Comparison of ENCODE assay signal across 15 cellular contexts in genomic region chr14:81418057-81418790, GRCh38. TPM values are rescaled to one million over a fixed set of nuclear protein-coding genes. Genes with fewer than 3 reads are reported as not detected.
DNase-seq lines count a peak whose midpoint lies in the region; ATAC-seq and TF ChIP-seq lines count a peak whose summit lies in the region.
"Had no signal": no experiment of that assay in that cellular context is flagged by ENCODE, and none has a peak within 500 bp of the region (broad histone marks: within the 10 kb centered on the region; RNA-seq: fewer than 3 reads in every experiment).

No MANE protein-coding gene starts in this region.

- no peaks in the 10 kb centered on the region for H3K36me3 ChIP-seq in mucosa of descending colon (ENCODE audit: low read depth)

- ATAC-seq in mucosa of descending colon (peak; percentile 63), GM21737 (IDR thresholded peaks at IDR 0.05; ENCODE audit: unreplicated experiment) (no peak)

- H3K27ac Mint-ChIP-seq in dendritic cell treated with granulocyte-macrophage colony-stimulating factor and Interleukin-4, amounts not matched to agents 40 ng/mL and 50 ng/mL, for 4 days, result peak overlapping the region; percentile 74
- H3K27ac Mint-ChIP-seq: CD4-positive, alpha-beta T cell; H9 had no signal

- H3K4me1 Mint-ChIP-seq in dendritic cell treated with granulocyte-macrophage colony-stimulating factor and Interleukin-4, amounts not matched to agents 40 ng/mL and 50 ng/mL, for 4 days (ENCODE audit: low read depth), result peaks cover 78% of the 10 kb centered on the region

- no peak overlapping the region for H3K4me3 Mint-ChIP-seq in dendritic cell treated with granulocyte-macrophage colony-stimulating factor and Interleukin-4, amounts not matched to agents 40 ng/mL and 50 ng/mL, for 4 days
- H3K4me3 Mint-ChIP-seq: CD4-positive, alpha-beta T cell; H9 had no signal

- no peaks in the 10 kb centered on the region for H3K4me1 ChIP-seq in mucosa of descending colon (ENCODE audit: low read depth)

- intact Hi-C loops in dendritic cell treated with granulocyte-macrophage colony-stimulating factor and Interleukin-4, amounts not matched to agents 40 ng/mL and 50 ng/mL, for 4 days (cut with micrococcal nuclease), result no loop called here
- intact Hi-C loops in mucosa of descending colon (cut with DNase I, micrococcal nuclease), result no loop called here

- H3K9me3 ChIP-seq in mucosa of descending colon, result peaks cover 3% of the 10 kb centered on the region
- H3K9me3 ChIP-seq: BE2C, Caco-2 had no signal

- TF ChIP-seq CTCF in C4-2B (conservative IDR thresholded peaks at IDR 0.05), result no peak
- TF ChIP-seq CTCF in LNCaP clone FGC (IDR thresholded peaks at IDR 0.05; ENCODE audit: control insufficient read depth, extremely low read depth, insufficient read depth), result no peak
- TF ChIP-seq CTCF in mucosa of descending colon (IDR thresholded peaks at IDR 0.05), result no peak

- peak; percentile 69 for DNase-seq in LNCaP clone FGC (ENCODE audit: low read depth)
- DNase-seq in mucosa of descending colon, result no peak
- no peak for DNase-seq in NCI-H1930 (lab: John Stamatoyannopoulos, UW)
- DNase-seq in NCI-H2227 treated with DMSO at 0.1 percent for 48 hours (lab: John Stamatoyannopoulos, UW), result no peak
- DNase-seq: ACHN; BE2C; C1 segment of cervical spinal cord; Caco-2; CD4-positive, alpha-beta T cell; DMS79 treated with DMSO at 0.1 percent for 48 hours; GF-D8; H9 had no signal

- H3K4me3 ChIP-seq in LNCaP clone FGC (ENCODE audit: low read depth, low read length), result no peak overlapping the region
- H3K4me3 ChIP-seq in mucosa of descending colon, result no peak overlapping the region

- peaks cover 46% of the 10 kb centered on the region for H3K36me3 Mint-ChIP-seq in dendritic cell treated with granulocyte-macrophage colony-stimulating factor and Interleukin-4, amounts not matched to agents 40 ng/mL and 50 ng/mL, for 4 days (ENCODE audit: low read depth)

- peak overlapping the region; percentile 36; the same call in 1 of the 2 replicates for H3K27ac ChIP-seq in C4-2B

- H3K27me3 Mint-ChIP-seq in dendritic cell treated with granulocyte-macrophage colony-stimulating factor and Interleukin-4, amounts not matched to agents 40 ng/mL and 50 ng/mL, for 4 days, result peaks cover 35% of the 10 kb centered on the region

- peaks cover 20% of the 10 kb centered on the region for H3K9me3 Mint-ChIP-seq in dendritic cell treated with granulocyte-macrophage colony-stimulating factor and Interleukin-4, amounts not matched to agents 40 ng/mL and 50 ng/mL, for 4 days

RNA-seq across cellular contexts. Expression of gene STON2, which starts 18.1 kb away (rescaled TPM):
- 10 to 100 TPM; 17.1 to 31.1 (median 20.7) TPM for total RNA-seq in mucosa of descending colon
- total RNA-seq: CD4-positive, alpha-beta T cell had no signal
